ENCODE assay signal across 14 cellular contexts in genomic region chr7:49781996-49782395, GRCh38. TPM values are rescaled to one million over a fixed set of nuclear protein-coding genes. Genes with fewer than 3 reads are reported as not detected.
DNase-seq lines count a peak whose midpoint lies in the region; ATAC-seq and TF ChIP-seq lines count a peak whose summit lies in the region.
"Had no signal": no experiment of that assay in that cellular context is flagged by ENCODE, and none has a peak within 500 bp of the region (broad histone marks: within the 10 kb centered on the region; RNA-seq: fewer than 3 reads in every experiment).

No MANE protein-coding gene starts in this region.

- ATAC-seq in mucosa of descending colon: peak; percentile 14
- ATAC-seq in GM21825 (IDR thresholded peaks at IDR 0.05; ENCODE audit: unreplicated experiment): no peak
- no peak for ATAC-seq in HG02884 (IDR thresholded peaks at IDR 0.05; ENCODE audit: unreplicated experiment)
- ATAC-seq: GM12878 had no signal

- TF ChIP-seq CTCF in AG10803 (conservative IDR thresholded peaks at IDR 0.05; ENCODE audit: low read length) (no peak), mucosa of descending colon (IDR thresholded peaks at IDR 0.05) (no peak)

- no peaks in the 10 kb centered on the region for H3K36me3 ChIP-seq in mucosa of descending colon (ENCODE audit: low read depth)
- H3K36me3 ChIP-seq: HAP-1 had no signal

- DNase-seq in AG10803 (ENCODE audit: low read depth): peak; percentile 2
- DNase-seq in G401 (ENCODE audit: low spot score): peak; percentile 23
- peak; percentile 89 for DNase-seq in NCI-H446 treated with DMSO at 0.1 percent for 48 hours (lab: John Stamatoyannopoulos, UW)
- DNase-seq in mucosa of descending colon: no peak
- DNase-seq: ACHN; AML-193; Caco-2; CD4-positive, alpha-beta T cell; DMS79 treated with DMSO at 0.1 percent for 48 hours had no signal

- intact Hi-C loops in mucosa of descending colon (cut with DNase I, micrococcal nuclease): no loop called here

- H3K4me3 ChIP-seq in AG10803 (ENCODE audit: low read length) (no peak overlapping the region), mucosa of descending colon (no peak overlapping the region)
- H3K4me3 ChIP-seq: GM12878, HAP-1 had no signal

- in situ Hi-C loops in G401 (cut with HindIII; ENCODE audit: low sequenced_read_pairs): no loop called here

- H3K9me3 ChIP-seq in mucosa of descending colon: no peaks in the 10 kb centered on the region
- H3K9me3 ChIP-seq: Caco-2, HAP-1 had no signal

- H3K4me1 ChIP-seq in mucosa of descending colon (ENCODE audit: low read depth): no peaks in the 10 kb centered on the region
- H3K4me1 ChIP-seq: HAP-1 had no signal

RNA-seq across cellular contexts. Expression of gene VWC2, which starts 8.6 kb away (rescaled TPM):
- total RNA-seq in G401 (2014; rRNA removed; shearing (Covaris generic)): not detected in 2 replicates
- total RNA-seq in mucosa of descending colon: under 1 TPM; 0.06 to 0.17 (median 0.14) TPM
- total RNA-seq: Caco-2; CD4-positive, alpha-beta T cell; HT-29 had no signal

Comparison
In these comparisons a context has a peak if more than half of its experiments do, and no peak if none do; other contexts are left out.
1. DNase-seq: peak in AG10803 (single experiment), G401 (single experiment) and NCI-H446 treated with DMSO at 0.1 percent for 48 hours (single experiment); none in mucosa of descending colon (0 of 3).